In genomic region chr1:26784023-26784871, GRCh38 we compare ENCODE assay signal across 1 cellular context.
A peak's percentile ranks its signal among the peaks of the same experiment; 100 is the strongest.
TF ChIP-seq lines count a peak whose summit lies in the region.

No MANE protein-coding gene starts in this region.

TF ChIP-seq in K562, 482 proteins besides CTCF, POLR2A, EP300 and RAD21 (continued from another document and continues in another):
- no peak for TF ChIP-seq CEBPG (CRISPR knock-in tag; IDR thresholded peaks at IDR 0.05)
- no peak for TF ChIP-seq CEBPG (tag; conservative IDR thresholded peaks at IDR 0.05 in 1 of 2, IDR thresholded peaks at IDR 0.05 in 1 of 2)
- TF ChIP-seq SMAD1 (IDR thresholded peaks at IDR 0.05; ENCODE audit: low read depth, low read length, partially characterized antibody): peak; percentile 40
- TF ChIP-seq SMAD2 (IDR thresholded peaks at IDR 0.05; ENCODE audit: low read depth, low read length): no peak
- TF ChIP-seq DMBX1 (CRISPR knock-in tag; IDR thresholded peaks at IDR 0.05; ENCODE audit: borderline replicate concordance): peak; percentile 33; the same call in 1 of the 2 replicates
- no peak for TF ChIP-seq TARDBP (IDR thresholded peaks at IDR 0.05)
- no peak for TF ChIP-seq ZNF444 (CRISPR knock-in tag; IDR thresholded peaks at IDR 0.05)
- TF ChIP-seq ZNF79 (CRISPR knock-in tag; IDR thresholded peaks at IDR 0.05; ENCODE audit: low read depth): no peak
- TF ChIP-seq PML (IDR thresholded peaks at IDR 0.05; ENCODE audit: low read length): no peak; the same call in 1 of the 2 replicates
- TF ChIP-seq TCF7 (IDR thresholded peaks at IDR 0.05; ENCODE audit: borderline replicate concordance): no peak
- no peak for TF ChIP-seq SPI1 (IDR thresholded peaks at IDR 0.05; ENCODE audit: borderline replicate concordance, low read depth, low read length)
- TF ChIP-seq, protein P1, sequence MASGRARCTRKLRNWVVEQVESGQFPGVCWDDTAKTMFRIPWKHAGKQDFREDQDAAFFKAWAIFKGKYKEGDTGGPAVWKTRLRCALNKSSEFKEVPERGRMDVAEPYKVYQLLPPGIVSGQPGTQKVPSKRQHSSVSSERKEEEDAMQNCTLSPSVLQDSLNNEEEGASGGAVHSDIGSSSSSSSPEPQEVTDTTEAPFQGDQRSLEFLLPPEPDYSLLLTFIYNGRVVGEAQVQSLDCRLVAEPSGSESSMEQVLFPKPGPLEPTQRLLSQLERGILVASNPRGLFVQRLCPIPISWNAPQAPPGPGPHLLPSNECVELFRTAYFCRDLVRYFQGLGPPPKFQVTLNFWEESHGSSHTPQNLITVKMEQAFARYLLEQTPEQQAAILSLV (tag; IDR thresholded peaks at IDR 0.05): no peak
- TF ChIP-seq MCM2 (IDR thresholded peaks at IDR 0.05; ENCODE audit: low read depth): no peak
- no peak for TF ChIP-seq MGA (IDR thresholded peaks at IDR 0.05)
- TF ChIP-seq EZH2 (IDR thresholded peaks at IDR 0.05; ENCODE audit: borderline replicate concordance, low read depth, low read length): no peak
- TF ChIP-seq CBX2 (IDR thresholded peaks at IDR 0.05; ENCODE audit: insufficient read depth, low read length, poor library complexity, severe bottlenecking): no peak
- no peak for TF ChIP-seq KLF13 (tag; IDR thresholded peaks at IDR 0.05; ENCODE audit: borderline replicate concordance, low read depth)
- no peak for TF ChIP-seq MCM7 (IDR thresholded peaks at IDR 0.05)
- no peak for TF ChIP-seq SIRT6 (IDR thresholded peaks at IDR 0.05; ENCODE audit: low read depth, low read length)
- TF ChIP-seq KAT8 (IDR thresholded peaks at IDR 0.05; ENCODE audit: low read depth): no peak
- no peak for TF ChIP-seq NFIX (CRISPR knock-in tag; IDR thresholded peaks at IDR 0.05; ENCODE audit: low read depth)
- TF ChIP-seq, protein P2, sequence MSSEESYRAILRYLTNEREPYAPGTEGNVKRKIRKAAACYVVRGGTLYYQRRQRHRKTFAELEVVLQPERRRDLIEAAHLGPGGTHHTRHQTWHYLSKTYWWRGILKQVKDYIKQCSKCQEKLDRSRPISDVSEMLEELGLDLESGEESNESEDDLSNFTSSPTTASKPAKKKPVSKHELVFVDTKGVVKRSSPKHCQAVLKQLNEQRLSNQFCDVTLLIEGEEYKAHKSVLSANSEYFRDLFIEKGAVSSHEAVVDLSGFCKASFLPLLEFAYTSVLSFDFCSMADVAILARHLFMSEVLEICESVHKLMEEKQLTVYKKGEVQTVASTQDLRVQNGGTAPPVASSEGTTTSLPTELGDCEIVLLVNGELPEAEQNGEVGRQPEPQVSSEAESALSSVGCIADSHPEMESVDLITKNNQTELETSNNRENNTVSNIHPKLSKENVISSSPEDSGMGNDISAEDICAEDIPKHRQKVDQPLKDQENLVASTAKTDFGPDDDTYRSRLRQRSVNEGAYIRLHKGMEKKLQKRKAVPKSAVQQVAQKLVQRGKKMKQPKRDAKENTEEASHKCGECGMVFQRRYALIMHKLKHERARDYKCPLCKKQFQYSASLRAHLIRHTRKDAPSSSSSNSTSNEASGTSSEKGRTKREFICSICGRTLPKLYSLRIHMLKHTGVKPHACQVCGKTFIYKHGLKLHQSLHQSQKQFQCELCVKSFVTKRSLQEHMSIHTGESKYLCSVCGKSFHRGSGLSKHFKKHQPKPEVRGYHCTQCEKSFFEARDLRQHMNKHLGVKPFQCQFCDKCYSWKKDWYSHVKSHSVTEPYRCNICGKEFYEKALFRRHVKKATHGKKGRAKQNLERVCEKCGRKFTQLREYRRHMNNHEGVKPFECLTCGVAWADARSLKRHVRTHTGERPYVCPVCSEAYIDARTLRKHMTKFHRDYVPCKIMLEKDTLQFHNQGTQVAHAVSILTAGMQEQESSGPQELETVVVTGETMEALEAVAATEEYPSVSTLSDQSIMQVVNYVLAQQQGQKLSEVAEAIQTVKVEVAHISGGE (CRISPR knock-in tag; IDR thresholded peaks at IDR 0.05): peak in 1 of 3 experiments; percentile 60; a peak in 1 of 6 replicates
- TF ChIP-seq SP1 (CRISPR knock-in tag; IDR thresholded peaks at IDR 0.05): peak; percentile 14; the same call in 1 of the 2 replicates
- TF ChIP-seq, protein P3, sequence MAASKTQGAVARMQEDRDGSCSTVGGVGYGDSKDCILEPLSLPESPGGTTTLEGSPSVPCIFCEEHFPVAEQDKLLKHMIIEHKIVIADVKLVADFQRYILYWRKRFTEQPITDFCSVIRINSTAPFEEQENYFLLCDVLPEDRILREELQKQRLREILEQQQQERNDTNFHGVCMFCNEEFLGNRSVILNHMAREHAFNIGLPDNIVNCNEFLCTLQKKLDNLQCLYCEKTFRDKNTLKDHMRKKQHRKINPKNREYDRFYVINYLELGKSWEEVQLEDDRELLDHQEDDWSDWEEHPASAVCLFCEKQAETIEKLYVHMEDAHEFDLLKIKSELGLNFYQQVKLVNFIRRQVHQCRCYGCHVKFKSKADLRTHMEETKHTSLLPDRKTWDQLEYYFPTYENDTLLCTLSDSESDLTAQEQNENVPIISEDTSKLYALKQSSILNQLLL (CRISPR knock-in tag; IDR thresholded peaks at IDR 0.05; ENCODE audit: borderline replicate concordance): no peak
- TF ChIP-seq ZKSCAN8 (CRISPR knock-in tag; IDR thresholded peaks at IDR 0.05): no peak
- TF ChIP-seq, protein P4, sequence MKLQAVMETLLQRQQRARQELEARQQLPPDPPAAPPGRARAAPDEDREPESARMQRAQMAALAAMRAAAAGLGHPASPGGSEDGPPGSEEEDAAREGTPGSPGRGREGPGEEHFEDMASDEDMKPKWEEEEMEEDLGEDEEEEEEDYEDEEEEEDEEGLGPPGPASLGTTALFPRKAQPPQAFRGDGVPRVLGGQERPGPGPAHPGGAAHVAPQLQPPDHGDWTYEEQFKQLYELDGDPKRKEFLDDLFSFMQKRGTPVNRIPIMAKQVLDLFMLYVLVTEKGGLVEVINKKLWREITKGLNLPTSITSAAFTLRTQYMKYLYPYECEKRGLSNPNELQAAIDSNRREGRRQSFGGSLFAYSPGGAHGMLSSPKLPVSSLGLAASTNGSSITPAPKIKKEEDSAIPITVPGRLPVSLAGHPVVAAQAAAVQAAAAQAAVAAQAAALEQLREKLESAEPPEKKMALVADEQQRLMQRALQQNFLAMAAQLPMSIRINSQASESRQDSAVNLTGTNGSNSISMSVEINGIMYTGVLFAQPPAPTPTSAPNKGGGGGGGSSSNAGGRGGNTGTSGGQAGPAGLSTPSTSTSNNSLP (IDR thresholded peaks at IDR 0.05; ENCODE audit: borderline replicate concordance, low read depth, low read length): peak; percentile 66; the same call in 1 of the 2 replicates
- peak; percentile 17; the same call in 1 of the 2 replicates for TF ChIP-seq TAF7 (tag; IDR thresholded peaks at IDR 0.05)
- peak; percentile 73; the same call in 1 of the 2 replicates for TF ChIP-seq ATF7 (IDR thresholded peaks at IDR 0.05)
